ENCODE assay signal across 23 cellular contexts in the genomic region with DNA sequence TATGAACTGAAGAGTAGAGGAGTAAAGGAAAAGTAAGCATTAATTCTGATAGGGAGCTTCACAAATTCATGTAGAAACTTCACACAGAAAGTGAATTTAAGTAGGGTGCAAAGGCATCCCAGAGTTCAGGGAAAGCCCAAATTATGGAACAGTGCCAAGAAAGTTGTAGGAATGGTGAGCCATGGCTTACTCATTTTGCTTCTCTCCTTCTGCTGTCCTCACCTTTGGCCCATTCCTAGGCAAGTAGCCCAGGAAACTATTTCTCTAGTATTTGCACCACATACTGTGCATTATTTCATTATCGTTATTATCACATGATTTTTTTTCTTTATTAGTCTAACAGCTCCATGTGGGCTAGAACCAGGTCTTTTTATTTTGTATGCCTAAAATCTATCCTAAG. TPM values are rescaled to one million over a fixed set of nuclear protein-coding genes. Genes with fewer than 3 reads are reported as not detected.
"Had no signal": no experiment of that assay in that cellular context is flagged by ENCODE, and none has a peak within 500 bp of the region (broad histone marks: within the 10 kb centered on the region; RNA-seq: fewer than 3 reads in every experiment).

No MANE protein-coding gene starts in this region.

- DNase-seq: activated CD4-positive, alpha-beta T cell treated with anti-CD3 and anti-CD28 coated beads, Interleukin-2, amount 10 ng/mL, durations not matched to agents 24 days and 14 days; activated CD8-positive, alpha-beta T cell treated with anti-CD3 and anti-CD28 coated beads, Interleukin-2, amount 10 ng/mL, durations not matched to agents 7 days and 5 days; activated naive CD4-positive, alpha-beta T cell treated with Interleukin-2 at 50 U/mL for 16 hours; activated naive CD8-positive, alpha-beta T cell treated with anti-CD3 and anti-CD28 coated beads, Interleukin-2, amount 10 ng/mL, durations not matched to agents 7 days and 5 days; activated T-cell treated with anti-CD3 and anti-CD28 coated beads, Interleukin-2, amount 50 U/mL, for 24 hours; amygdala; body of pancreas; left cardiac atrium; naive thymus-derived CD8-positive, alpha-beta T cell; ovary; psoas muscle; right cardiac atrium; stimulated activated CD4-positive, alpha-beta T cell treated with anti-CD3 and anti-CD28 coated beads, Interleukin-4, amount 100 ng/mL, for 1 hour; stomach; T1000 had no signal

- H3K4me3 ChIP-seq: body of pancreas, coronary artery, ovary, psoas muscle, smooth muscle cell, stomach had no signal

- ATAC-seq: activated CD8-positive, alpha-beta T cell treated with anti-CD3 and anti-CD28 coated beads, Interleukin-2, amount 10 ng/mL, durations not matched to agents 7 days and 5 days; body of pancreas; left cardiac atrium; naive thymus-derived CD8-positive, alpha-beta T cell; psoas muscle; right cardiac atrium had no signal

- H3K4me1 Mint-ChIP-seq: activated CD4-positive, alpha-beta T cell treated with anti-CD3 and anti-CD28 coated beads, Interleukin-2, amount 10 ng/mL, durations not matched to agents 24 days and 14 days; activated naive CD8-positive, alpha-beta T cell treated with anti-CD3 and anti-CD28 coated beads, Interleukin-2, amount 10 ng/mL, durations not matched to agents 7 days and 5 days; central memory CD8-positive, alpha-beta T cell; naive thymus-derived CD8-positive, alpha-beta T cell had no signal

- FAIRE-seq: endometrium had no signal

- H3K4me3 Mint-ChIP-seq: activated CD4-positive, alpha-beta T cell treated with anti-CD3 and anti-CD28 coated beads, Interleukin-2, amount 10 ng/mL, durations not matched to agents 24 days and 14 days; activated CD8-positive, alpha-beta T cell treated with anti-CD3 and anti-CD28 coated beads, Interleukin-2, amount 10 ng/mL, durations not matched to agents 7 days and 5 days; activated naive CD8-positive, alpha-beta T cell treated with anti-CD3 and anti-CD28 coated beads, Interleukin-2, amount 10 ng/mL, durations not matched to agents 7 days and 5 days; activated T-cell treated with anti-CD3 and anti-CD28 coated beads, Interleukin-2, amount 50 U/mL, for 24 hours; central memory CD8-positive, alpha-beta T cell; naive thymus-derived CD8-positive, alpha-beta T cell; type B pancreatic cell had no signal

- H3K9me3 Mint-ChIP-seq: activated CD4-positive, alpha-beta T cell treated with anti-CD3 and anti-CD28 coated beads, Interleukin-2, amount 10 ng/mL, durations not matched to agents 24 days and 14 days; activated naive CD8-positive, alpha-beta T cell treated with anti-CD3 and anti-CD28 coated beads, Interleukin-2, amount 10 ng/mL, durations not matched to agents 7 days and 5 days had no signal

- H3K4me1 ChIP-seq: body of pancreas, psoas muscle, stomach had no signal

- H3K36me3 ChIP-seq: ovary, stomach had no signal

- H3K36me3 Mint-ChIP-seq: activated naive CD8-positive, alpha-beta T cell treated with anti-CD3 and anti-CD28 coated beads, Interleukin-2, amount 10 ng/mL, durations not matched to agents 7 days and 5 days; type B pancreatic cell had no signal

- H3K9me3 ChIP-seq: body of pancreas had no signal

- H3K4me2 ChIP-seq: smooth muscle cell had no signal

- H3K27me3 ChIP-seq: body of pancreas, ovary, stomach had no signal

- H3K27ac Mint-ChIP-seq: activated CD4-positive, alpha-beta T cell treated with anti-CD3 and anti-CD28 coated beads, Interleukin-2, amount 10 ng/mL, durations not matched to agents 24 days and 14 days; activated CD8-positive, alpha-beta T cell treated with anti-CD3 and anti-CD28 coated beads, Interleukin-2, amount 10 ng/mL, durations not matched to agents 7 days and 5 days; activated naive CD8-positive, alpha-beta T cell treated with anti-CD3 and anti-CD28 coated beads, Interleukin-2, amount 10 ng/mL, durations not matched to agents 7 days and 5 days; activated T-cell treated with anti-CD3 and anti-CD28 coated beads, Interleukin-2, amount 50 U/mL, for 24 hours; activated T-helper 2 cell treated with anti-CD3 and anti-CD28 coated beads, Interferon-gamma antibody, Interleukin-2, Interleukin-4, amounts not matched to agents 10 μg/mL and 5 μg/mL and 100 μg/mL, durations not matched to agents 14 hours and 24 hours and 36 hours; naive thymus-derived CD8-positive, alpha-beta T cell; type B pancreatic cell had no signal

- H3K27me3 Mint-ChIP-seq: activated CD4-positive, alpha-beta T cell treated with anti-CD3 and anti-CD28 coated beads, Interleukin-2, amount 10 ng/mL, durations not matched to agents 24 days and 14 days; activated naive CD8-positive, alpha-beta T cell treated with anti-CD3 and anti-CD28 coated beads, Interleukin-2, amount 10 ng/mL, durations not matched to agents 7 days and 5 days; central memory CD8-positive, alpha-beta T cell; naive thymus-derived CD8-positive, alpha-beta T cell; type B pancreatic cell had no signal

- H3K27ac ChIP-seq: body of pancreas, coronary artery, ovary, psoas muscle, stomach had no signal

RNA-seq across cellular contexts. Expression of a gene that starts 34.9 kb away (rescaled TPM):
- total RNA-seq: activated CD4-positive, alpha-beta T cell treated with anti-CD3 and anti-CD28 coated beads, Interleukin-2, amount 10 ng/mL, durations not matched to agents 24 days and 14 days; activated CD8-positive, alpha-beta T cell treated with anti-CD3 and anti-CD28 coated beads, Interleukin-2, amount 10 ng/mL, durations not matched to agents 7 days and 5 days; activated naive CD8-positive, alpha-beta T cell treated with anti-CD3 and anti-CD28 coated beads, Interleukin-2, amount 10 ng/mL, durations not matched to agents 7 days and 5 days; activated T-helper 2 cell treated with anti-CD3 and anti-CD28 coated beads, Interferon-gamma antibody, Interleukin-2, Interleukin-4, amounts not matched to agents 10 μg/mL and 5 μg/mL and 100 μg/mL, durations not matched to agents 14 hours and 24 hours and 36 hours; mesenteric fat pad; naive thymus-derived CD8-positive, alpha-beta T cell; T-helper 1 cell treated with Interleukin-12 subunit alpha and Interleukin-12 subunit beta and Interleukin-4 antibody, amounts not matched to agents 30 ng/mL and 1 ng/mL, for 36 hours had no signal
- polyA plus RNA-seq: naive thymus-derived CD8-positive, alpha-beta T cell; smooth muscle cell had no signal
